22 cellular contexts compared by ENCODE assay signal in genomic region chr11:73664894-73665293, GRCh38. TPM values are rescaled to one million over a fixed set of nuclear protein-coding genes. Genes with fewer than 3 reads are reported as not detected.
DNase-seq lines count a peak whose midpoint lies in the region; ATAC-seq and TF ChIP-seq lines count a peak whose summit lies in the region.
"Had no signal": no experiment of that assay in that cellular context is flagged by ENCODE, and none has a peak within 500 bp of the region (broad histone marks: within the 10 kb centered on the region; RNA-seq: fewer than 3 reads in every experiment).

No MANE protein-coding gene starts in this region.

- peaks cover 22% of the 10 kb centered on the region for H3K4me1 Mint-ChIP-seq in activated naive CD4-positive, alpha-beta T cell treated with anti-CD3 and anti-CD28 coated beads, Interleukin-2, amount 50 U/mL, for 24 hours
- H3K4me1 Mint-ChIP-seq in activated T-helper 17 cell treated with anti-CD3 and anti-CD28 coated beads, Interleukin-2, amount 50 U/mL, for 72 hours, result peaks cover 11% of the 10 kb centered on the region
- H3K4me1 Mint-ChIP-seq in nephron progenitor cell (peaks cover 32% of the 10 kb centered on the region), type B pancreatic cell (ENCODE audit: unreplicated experiment) (peaks cover 13% of the 10 kb centered on the region)

- no peaks in the 10 kb centered on the region for H3K27me3 Mint-ChIP-seq in activated naive CD4-positive, alpha-beta T cell treated with anti-CD3 and anti-CD28 coated beads, Interleukin-2, amount 50 U/mL, for 24 hours
- no peaks in the 10 kb centered on the region for H3K27me3 Mint-ChIP-seq in activated T-helper 17 cell treated with anti-CD3 and anti-CD28 coated beads, Interleukin-2, amount 50 U/mL, for 72 hours
- H3K27me3 Mint-ChIP-seq in nephron progenitor cell (ENCODE audit: low read depth, poor library complexity) (peaks cover 7% of the 10 kb centered on the region), type B pancreatic cell (peaks cover 9% of the 10 kb centered on the region)

- no peak overlapping the region for H3K4me3 Mint-ChIP-seq in activated naive CD4-positive, alpha-beta T cell treated with anti-CD3 and anti-CD28 coated beads, Interleukin-2, amount 50 U/mL, for 24 hours
- H3K4me3 Mint-ChIP-seq in activated T-helper 17 cell treated with anti-CD3 and anti-CD28 coated beads, Interleukin-2, amount 50 U/mL, for 72 hours, result no peak overlapping the region
- H3K4me3 Mint-ChIP-seq in nephron progenitor cell, result no peak overlapping the region
- no peak overlapping the region for H3K4me3 Mint-ChIP-seq in type B pancreatic cell
- H3K4me3 Mint-ChIP-seq: B cell had no signal

- ATAC-seq in activated T-helper 17 cell treated with anti-CD3 and anti-CD28 coated beads, Interleukin-2, amount 50 U/mL, for 72 hours (replicated peaks), result no peak
- ATAC-seq: PC-3 had no signal

- TF ChIP-seq CTCF in nephron progenitor cell (IDR thresholded peaks at IDR 0.05), result no peak
- no peak for TF ChIP-seq CTCF in type B pancreatic cell (conservative IDR thresholded peaks at IDR 0.05)

- no peak for DNase-seq in activated naive CD4-positive, alpha-beta T cell treated with anti-CD3 and anti-CD28 coated beads, Interleukin-2, amount 50 U/mL, for 16 hours
- no peak for DNase-seq in nephron progenitor cell
- no peak for DNase-seq in type B pancreatic cell (ENCODE audit: extremely low spot score, unreplicated experiment)
- DNase-seq in kidney tubule cell (ENCODE audit: low spot score), result no peak
- DNase-seq in GM19238 (ENCODE audit: insufficient read length, low spot score), result no peak
- no peak for DNase-seq in mucosa of gallbladder (ENCODE audit: low spot score)
- DNase-seq: 8988T, DMS79 treated with DMSO at 0.1 percent for 48 hours, HCEC 1CT, Kasumi-1, MG63, NCI-H1048, NCI-H1436, NCI-H1930, NCI-H226, NCI-H524 treated with DMSO at 0.1 percent for 48 hours, PC-3, RPMI8226, SHP77 treated with DMSO at 0.1 percent for 48 hours had no signal

- peak overlapping the region; percentile 90 for H3K27ac Mint-ChIP-seq in activated naive CD4-positive, alpha-beta T cell treated with anti-CD3 and anti-CD28 coated beads, Interleukin-2, amount 50 U/mL, for 24 hours
- peak overlapping the region; percentile 59 for H3K27ac Mint-ChIP-seq in activated T-helper 17 cell treated with anti-CD3 and anti-CD28 coated beads, Interleukin-2, amount 50 U/mL, for 72 hours
- H3K27ac Mint-ChIP-seq in nephron progenitor cell (peak overlapping the region; percentile 67), type B pancreatic cell (peak overlapping the region; percentile 73)
- H3K27ac Mint-ChIP-seq: B cell had no signal

- no peaks in the 10 kb centered on the region for H3K9me3 Mint-ChIP-seq in activated naive CD4-positive, alpha-beta T cell treated with anti-CD3 and anti-CD28 coated beads, Interleukin-2, amount 50 U/mL, for 24 hours
- H3K9me3 Mint-ChIP-seq in activated T-helper 17 cell treated with anti-CD3 and anti-CD28 coated beads, Interleukin-2, amount 50 U/mL, for 72 hours, result no peaks in the 10 kb centered on the region
- H3K9me3 Mint-ChIP-seq in nephron progenitor cell (no peaks in the 10 kb centered on the region), type B pancreatic cell (no peaks in the 10 kb centered on the region)

- no peaks in the 10 kb centered on the region for H3K36me3 Mint-ChIP-seq in activated naive CD4-positive, alpha-beta T cell treated with anti-CD3 and anti-CD28 coated beads, Interleukin-2, amount 50 U/mL, for 24 hours
- H3K36me3 Mint-ChIP-seq in activated T-helper 17 cell treated with anti-CD3 and anti-CD28 coated beads, Interleukin-2, amount 50 U/mL, for 72 hours (ENCODE audit: low read depth), result no peaks in the 10 kb centered on the region
- no peaks in the 10 kb centered on the region for H3K36me3 Mint-ChIP-seq in nephron progenitor cell (ENCODE audit: low read depth)
- peaks cover 4% of the 10 kb centered on the region for H3K36me3 Mint-ChIP-seq in type B pancreatic cell

RNA-seq across cellular contexts. Expression of gene PLEKHB1, which starts 18.5 kb away (rescaled TPM):
- 10 to 100 TPM in 1 of 2 donors, 1 to 10 TPM in 1; 9.7 to 11.9 TPM for total RNA-seq in activated T-helper 17 cell treated with anti-CD3 and anti-CD28 coated beads, Interleukin-2, amount 50 U/mL, for 72 hours
- total RNA-seq in type B pancreatic cell (ENCODE audit: low replicate concordance), result 15.7 and 16.5 TPM in 2 replicates
- 58.1 TPM for total RNA-seq in mucosa of gallbladder
